In genomic region chr2:47069628-47070154, GRCh38 we compare ENCODE assay signal across 8 cellular contexts.
DNase-seq lines count a peak whose midpoint lies in the region; ATAC-seq and TF ChIP-seq lines count a peak whose summit lies in the region.

No MANE protein-coding gene starts in this region.

- peak; percentile 96 for DNase-seq in AG10803 (ENCODE audit: low read depth)
- peak; percentile 50 to 81 for DNase-seq in NCI-H526 (lab: John Stamatoyannopoulos, UW)
- no peak for DNase-seq in esophagus squamous epithelium (lab: John Stamatoyannopoulos, UW)
- no peak for DNase-seq in naive thymus-derived CD4-positive, alpha-beta T cell
- DNase-seq in NCI-H1105 treated with DMSO at 0.1 percent for 48 hours (lab: John Stamatoyannopoulos, UW) = no peak
- no peak for DNase-seq in activated T-cell treated with anti-CD3 and anti-CD28 coated beads, Interleukin-2, amount 50 U/mL, for 24 hours
- DNase-seq in NCI-H1694 treated with DMSO at 0.1 percent for 48 hours (lab: John Stamatoyannopoulos, UW) = no peak

- H3K4me3 Mint-ChIP-seq in naive thymus-derived CD4-positive, alpha-beta T cell = peak overlapping the region in 1 of 10 donors; percentile 34
- no peak overlapping the region for H3K4me3 Mint-ChIP-seq in activated T-cell treated with anti-CD3 and anti-CD28 coated beads, Interleukin-2, amount 50 U/mL, for 24 hours

- H3K4me1 Mint-ChIP-seq in naive thymus-derived CD4-positive, alpha-beta T cell = peaks cover 25 to 51% (median 39%) of the 10 kb centered on the region in 7 donors
- peaks cover 57% of the 10 kb centered on the region for H3K4me1 Mint-ChIP-seq in activated T-cell treated with anti-CD3 and anti-CD28 coated beads, Interleukin-2, amount 50 U/mL, for 24 hours (ENCODE audit: low read depth)

- H3K27ac ChIP-seq in esophagus squamous epithelium = peak overlapping the region; percentile 76 to 94 (median 90)
- peak overlapping the region; percentile 52 for H3K27ac ChIP-seq in naive thymus-derived CD4-positive, alpha-beta T cell (ENCODE audit: low read depth, low read length)

- no peaks in the 10 kb centered on the region for H3K9me3 ChIP-seq in esophagus squamous epithelium
- H3K9me3 ChIP-seq in naive thymus-derived CD4-positive, alpha-beta T cell (ENCODE audit: control insufficient read depth in 2 of 3, low read length in 3 of 3) = no peaks in the 10 kb centered on the region

- H3K36me3 ChIP-seq in esophagus squamous epithelium = peaks cover 0 to 43% (median 0%) of the 10 kb centered on the region in 3 donors
- peaks cover 0 to 21% (median 0%) of the 10 kb centered on the region in 3 experiments for H3K36me3 ChIP-seq in naive thymus-derived CD4-positive, alpha-beta T cell (ENCODE audit: control insufficient read depth in 2 of 3, insufficient read depth in 3 of 3, low read length in 3 of 3)

- H3K36me3 Mint-ChIP-seq in naive thymus-derived CD4-positive, alpha-beta T cell = peaks cover 0 to 14% (median 0%) of the 10 kb centered on the region in 5 donors
- peaks cover 66% of the 10 kb centered on the region for H3K36me3 Mint-ChIP-seq in activated T-cell treated with anti-CD3 and anti-CD28 coated beads, Interleukin-2, amount 50 U/mL, for 24 hours (ENCODE audit: low read depth)

- ATAC-seq in naive thymus-derived CD4-positive, alpha-beta T cell = no peak
- no peak for ATAC-seq in GM18505 (IDR thresholded peaks at IDR 0.05; ENCODE audit: unreplicated experiment)

- peak overlapping the region in 3 of 9 donors; percentile 77 to 94 (median 93) for H3K27ac Mint-ChIP-seq in naive thymus-derived CD4-positive, alpha-beta T cell
- H3K27ac Mint-ChIP-seq in activated T-cell treated with anti-CD3 and anti-CD28 coated beads, Interleukin-2, amount 50 U/mL, for 24 hours = no peak overlapping the region

- peaks cover 0 to 3% (median 0%) of the 10 kb centered on the region in 11 donors for H3K9me3 Mint-ChIP-seq in naive thymus-derived CD4-positive, alpha-beta T cell
- no peaks in the 10 kb centered on the region for H3K9me3 Mint-ChIP-seq in activated T-cell treated with anti-CD3 and anti-CD28 coated beads, Interleukin-2, amount 50 U/mL, for 24 hours

- 10 to 31% methylated on average over 2 to 3 of the region's 6 CpGs for WGBS in esophagus squamous epithelium, 2 donors

- H3K4me3 ChIP-seq in AG10803 (ENCODE audit: low read length) (no peak overlapping the region), esophagus squamous epithelium (no peak overlapping the region)
- no peak overlapping the region for H3K4me3 ChIP-seq in naive thymus-derived CD4-positive, alpha-beta T cell (ENCODE audit: low read length)

- intact Hi-C loops in esophagus squamous epithelium (cut with DNase I) = no loop called here
- intact Hi-C loops in naive thymus-derived CD4-positive, alpha-beta T cell (cut with micrococcal nuclease) = no loop called here

- H3K27me3 Mint-ChIP-seq in naive thymus-derived CD4-positive, alpha-beta T cell = no peaks in the 10 kb centered on the region
- H3K27me3 Mint-ChIP-seq in activated T-cell treated with anti-CD3 and anti-CD28 coated beads, Interleukin-2, amount 50 U/mL, for 24 hours = no peaks in the 10 kb centered on the region

- peaks cover 48 to 90% (median 71%) of the 10 kb centered on the region in 3 donors for H3K4me1 ChIP-seq in esophagus squamous epithelium
- peaks cover 25 to 27% of the 10 kb centered on the region in 2 donors for H3K4me1 ChIP-seq in naive thymus-derived CD4-positive, alpha-beta T cell (ENCODE audit: control insufficient read depth in 2 of 2, insufficient read depth in 2 of 2, low read length in 2 of 2)

- CTCF ChIA-PET in naive thymus-derived CD4-positive, alpha-beta T cell (lab: Charles Lee) = no interaction called here

- H3K27me3 ChIP-seq in esophagus squamous epithelium = no peaks in the 10 kb centered on the region
- H3K27me3 ChIP-seq in naive thymus-derived CD4-positive, alpha-beta T cell (ENCODE audit: control insufficient read depth in 2 of 2, insufficient read depth in 2 of 2, low read length in 2 of 2) = no peaks in the 10 kb centered on the region

- TF ChIP-seq POLR2A in esophagus squamous epithelium (IDR thresholded peaks at IDR 0.05) = no peak
- TF ChIP-seq POLR2A in GM18505 (IDR thresholded peaks at IDR 0.05; ENCODE audit: borderline replicate concordance, extremely low read depth, insufficient read depth, insufficient read length) = no peak

- POLR2A ChIA-PET in naive thymus-derived CD4-positive, alpha-beta T cell (lab: Charles Lee) = no interaction called here

- TF ChIP-seq CTCF in AG10803 (conservative IDR thresholded peaks at IDR 0.05; ENCODE audit: low read length) (no peak), esophagus squamous epithelium (IDR thresholded peaks at IDR 0.05) (no peak)

Comparison
In these comparisons a context has a peak if more than half of its experiments do, and no peak if none do; other contexts are left out.
1. DNase-seq: peak in AG10803 (single experiment) and NCI-H526 (2 of 2); none in esophagus squamous epithelium (single experiment), naive thymus-derived CD4-positive, alpha-beta T cell (0 of 9), NCI-H1105 treated with DMSO at 0.1 percent for 48 hours (single experiment), activated T-cell treated with anti-CD3 and anti-CD28 coated beads, Interleukin-2, amount 50 U/mL, for 24 hours (single experiment) and NCI-H1694 treated with DMSO at 0.1 percent for 48 hours (single experiment).